In genomic region chr10:25159591-25159990, GRCh38 we compare ENCODE assay signal across 33 cellular contexts. TPM values are rescaled to one million over a fixed set of nuclear protein-coding genes. Genes with fewer than 3 reads are reported as not detected.
"Had no signal": no experiment of that assay in that cellular context is flagged by ENCODE, and none has a peak within 500 bp of the region (broad histone marks: within the 10 kb centered on the region; RNA-seq: fewer than 3 reads in every experiment).

No MANE protein-coding gene starts in this region.

- H3K27me3 ChIP-seq: adrenal gland, body of pancreas, brain microvascular endothelial cell, breast epithelium had no signal

- H3K4me1 ChIP-seq: adrenal gland, body of pancreas, breast epithelium had no signal

- H3K4me3 ChIP-seq: adrenal gland, body of pancreas, breast epithelium had no signal

- H3K9me3 ChIP-seq: adrenal gland, body of pancreas, breast epithelium had no signal

- H3K36me3 ChIP-seq: adrenal gland, brain microvascular endothelial cell, breast epithelium had no signal

- DNase-seq: activated B cell treated with CpG ODN at 0.5 μM for 24 hours; activated CD4-positive, alpha-beta memory T cell treated with anti-CD3 and anti-CD28 coated beads for 36 hours; activated CD4-positive, alpha-beta T cell treated with anti-CD3 and anti-CD28 coated beads for 4 hours; activated CD4-positive, alpha-beta T cell treated with anti-CD3 and anti-CD28 coated beads, Interleukin-2, amount 10 ng/mL, durations not matched to agents 24 days and 14 days; activated CD4-positive, alpha-beta T cell treated with anti-CD3 and anti-CD28 coated beads, Interleukin-2, amount 50 U/mL, for 1 hour; activated CD4-positive, alpha-beta T cell treated with anti-CD3 and anti-CD28 coated beads, Interleukin-2, amount 50 U/mL, for 4 hours; activated CD4-positive, CD25-positive, alpha-beta regulatory T cell treated with anti-CD3 and anti-CD28 coated beads, Interleukin-2, amount 50 U/mL, for 72 hours; activated CD8-positive, alpha-beta memory T cell treated with anti-CD3 and anti-CD28 coated beads, Interleukin-2, amount 50 U/mL, for 4 hours; activated CD8-positive, alpha-beta T cell treated with anti-CD3 and anti-CD28 coated beads for 36 hours; activated effector memory CD4-positive, alpha-beta T cell treated with anti-CD3 and anti-CD28 coated beads, Interleukin-2, amount 50 U/mL, for 16 hours; activated gamma-delta T cell treated with Interleukin-2 at 50 U/mL for 16 hours; activated naive CD4-positive, alpha-beta T cell; activated naive CD4-positive, alpha-beta T cell treated with anti-CD3 and anti-CD28 coated beads for 36 hours; activated naive CD4-positive, alpha-beta T cell treated with anti-CD3 and anti-CD28 coated beads, Interleukin-2, amount 50 U/mL, for 16 hours; activated naive CD8-positive, alpha-beta T cell treated with anti-CD3 and anti-CD28 coated beads for 36 hours; activated T-cell treated with anti-CD3 and anti-CD28 coated beads for 4 hours; activated T-cell treated with anti-CD3 and anti-CD28 coated beads, Interleukin-2, amount 50 U/mL, for 1 hour; activated T-cell treated with anti-CD3 and anti-CD28 coated beads, Interleukin-2, amount 50 U/mL, for 4 hours; activated T-cell treated with anti-CD3 and anti-CD28 coated beads, Interleukin-2, amount 50 U/mL, for 72 hours; adrenal gland; amniotic stem cell; aorta; body of pancreas; brain microvascular endothelial cell; central memory CD4-positive, alpha-beta T cell; T-helper 2 cell; T-helper 9 cell had no signal

- H3K27ac ChIP-seq: adrenal gland, body of pancreas, brain microvascular endothelial cell, breast epithelium, VCaP had no signal

RNA-seq across cellular contexts. Expression of gene GPR158, which starts 15.2 kb away (rescaled TPM):
- total RNA-seq: activated B cell treated with CpG ODN at 0.5 μM for 24 hours; activated CD4-positive, alpha-beta memory T cell treated with anti-CD3 and anti-CD28 coated beads for 36 hours; activated CD4-positive, alpha-beta T cell treated with anti-CD3 and anti-CD28 coated beads, Interleukin-2, amount 10 ng/mL, durations not matched to agents 24 days and 14 days; activated CD8-positive, alpha-beta memory T cell treated with anti-CD3 and anti-CD28 coated beads for 36 hours; activated CD8-positive, alpha-beta T cell treated with anti-CD3 and anti-CD28 coated beads for 36 hours; activated naive CD4-positive, alpha-beta T cell treated with anti-CD3 and anti-CD28 coated beads for 36 hours; activated naive CD4-positive, alpha-beta T cell treated with anti-CD3 and anti-CD28 coated beads, Interleukin-2, amount 50 U/mL, for 72 hours; activated naive CD8-positive, alpha-beta T cell treated with anti-CD3 and anti-CD28 coated beads for 36 hours; activated T-cell treated with anti-CD3 and anti-CD28 coated beads, Interleukin-2, amount 50 U/mL, for 4 hours; activated T-cell treated with anti-CD3 and anti-CD28 coated beads, Interleukin-2, amount 50 U/mL, for 72 hours; activated T-helper 1 cell treated with anti-CD3 and anti-CD28 coated beads, Interleukin-12 subunit alpha, Interleukin-12 subunit beta, Interleukin-2, Interleukin-4 antibody, amounts not matched to agents 30 ng/mL and 10 ng/mL and 1 ng/mL, durations not matched to agents 14 hours and 24 hours and 36 hours; activated T-helper 17 cell treated with anti-CD3 and anti-CD28 coated beads, Interleukin-2, amount 50 U/mL, for 72 hours had no signal
